15 cellular contexts compared by ENCODE assay signal in genomic region chr7:103141753-103142404, GRCh38. TPM values are rescaled to one million over a fixed set of nuclear protein-coding genes. Genes with fewer than 3 reads are reported as not detected.
DNase-seq lines count a peak whose midpoint lies in the region; ATAC-seq, FAIRE-seq and TF ChIP-seq lines count a peak whose summit lies in the region.
"Had no signal": no experiment of that assay in that cellular context is flagged by ENCODE, and none has a peak within 500 bp of the region (broad histone marks: within the 10 kb centered on the region; RNA-seq: fewer than 3 reads in every experiment).

No MANE protein-coding gene starts in this region.

- DNase-seq in ELF-1 (ENCODE audit: low read depth, low spot score) (peak; percentile 31), NCI-H226 (peak; percentile 80), K562 (ENCODE audit: extremely low read depth in 1 of 4, low spot score in 3 of 4) (no peak), myocyte (ENCODE audit: low read depth) (peak; percentile 27), progenitor cell of endocrine pancreas (ENCODE audit: low spot score, unreplicated experiment) (no peak)
- DNase-seq in NK-92 treated with Interleukin-12 subunit alpha and Interleukin-12 subunit beta, amount 100 ng/mL, for 24 hours (lab: John Stamatoyannopoulos, UW): no peak
- no peak for DNase-seq in activated T-helper 1 cell treated with anti-CD3 and anti-CD28 coated beads, Interleukin-12 subunit alpha, Interleukin-12 subunit beta, Interleukin-2, Interleukin-4 antibody, amounts not matched to agents 30 ng/mL and 10 ng/mL and 1 ng/mL, durations not matched to agents 14 hours and 24 hours and 36 hours (ENCODE audit: low spot score)
- DNase-seq: activated naive CD4-positive, alpha-beta T cell treated with Interleukin-2 at 50 U/mL for 16 hours; DMS 273 treated with DMSO at 0.1 percent for 48 hours; effector memory CD8-positive, alpha-beta T cell; NCI-H1092 treated with DMSO at 0.1 percent for 48 hours; upper lobe of left lung; WERI-Rb-1 had no signal

- TF ChIP-seq EP300 in K562 (IDR thresholded peaks at IDR 0.05; ENCODE audit: low read length): no peak

- CTCF ChIA-PET in K562 (lab: Yijun Ruan, JAX; ENCODE audit: low intra/inter-chr PET ratio): no interaction called here

- no peak overlapping the region for H3K4me3 Mint-ChIP-seq in activated T-helper 1 cell treated with anti-CD3 and anti-CD28 coated beads, Interleukin-12 subunit alpha, Interleukin-12 subunit beta, Interleukin-2, Interleukin-4 antibody, amounts not matched to agents 30 ng/mL and 10 ng/mL and 1 ng/mL, durations not matched to agents 14 hours and 24 hours and 36 hours
- H3K4me3 Mint-ChIP-seq in progenitor cell of endocrine pancreas (ENCODE audit: low read depth): no peak overlapping the region
- H3K4me3 Mint-ChIP-seq: effector memory CD8-positive, alpha-beta T cell had no signal

- H3K27ac Mint-ChIP-seq in activated T-helper 1 cell treated with anti-CD3 and anti-CD28 coated beads, Interleukin-12 subunit alpha, Interleukin-12 subunit beta, Interleukin-2, Interleukin-4 antibody, amounts not matched to agents 30 ng/mL and 10 ng/mL and 1 ng/mL, durations not matched to agents 14 hours and 24 hours and 36 hours: no peak overlapping the region
- no peak overlapping the region for H3K27ac Mint-ChIP-seq in progenitor cell of endocrine pancreas
- H3K27ac Mint-ChIP-seq: effector memory CD8-positive, alpha-beta T cell had no signal

- intact Hi-C loops in K562 (cut with micrococcal nuclease): no loop called here
- intact Hi-C loops in activated T-helper 1 cell treated with anti-CD3 and anti-CD28 coated beads, Interleukin-12 subunit alpha, Interleukin-12 subunit beta, Interleukin-2, Interleukin-4 antibody, amounts not matched to agents 30 ng/mL and 10 ng/mL and 1 ng/mL, durations not matched to agents 14 hours and 24 hours and 36 hours (cut with micrococcal nuclease): no loop called here

- H3K4me3 ChIP-seq in K562: no peak overlapping the region
- H3K4me3 ChIP-seq: cardiac muscle cell, upper lobe of left lung had no signal

- no peaks in the 10 kb centered on the region for H4K20me1 ChIP-seq in K562 (replicated peaks; ENCODE audit: control insufficient read depth, insufficient read depth, low read length)

- TF ChIP-seq CTCF in K562 (IDR thresholded peaks at IDR 0.05 in 2 of 3, conservative IDR thresholded peaks at IDR 0.05 in 1 of 3; ENCODE audit: insufficient read depth in 2 of 3, low read depth in 1 of 3, low read length in 3 of 3) (no peak), progenitor cell of endocrine pancreas (IDR thresholded peaks at IDR 0.05; ENCODE audit: unreplicated experiment) (no peak)

- in situ Hi-C loops in K562 (cut with MboI): no loop called here

- peaks cover 11% of the 10 kb centered on the region for H3K79me2 ChIP-seq in K562 (ENCODE audit: control insufficient read depth, insufficient read depth, low read length)

- H3K9me3 ChIP-seq in K562 (replicated peaks; ENCODE audit: control insufficient read depth, insufficient read depth, low read depth, low read length): no peaks in the 10 kb centered on the region; the same call in 1 of the 2 replicates
- H3K9me3 ChIP-seq: upper lobe of left lung had no signal

- no peak for TF ChIP-seq RAD21 in K562 (CRISPR knock-in tag; conservative IDR thresholded peaks at IDR 0.05 in 1 of 2, IDR thresholded peaks at IDR 0.05 in 1 of 2)

- H3K27me3 Mint-ChIP-seq in activated T-helper 1 cell treated with anti-CD3 and anti-CD28 coated beads, Interleukin-12 subunit alpha, Interleukin-12 subunit beta, Interleukin-2, Interleukin-4 antibody, amounts not matched to agents 30 ng/mL and 10 ng/mL and 1 ng/mL, durations not matched to agents 14 hours and 24 hours and 36 hours (ENCODE audit: insufficient read depth): no peaks in the 10 kb centered on the region
- no peaks in the 10 kb centered on the region for H3K27me3 Mint-ChIP-seq in progenitor cell of endocrine pancreas
- H3K27me3 Mint-ChIP-seq: effector memory CD8-positive, alpha-beta T cell had no signal

- H3K27ac ChIP-seq in K562 (ENCODE audit: extremely low read depth, low read depth, low read length): no peak overlapping the region
- H3K27ac ChIP-seq: cardiac muscle cell, upper lobe of left lung, WERI-Rb-1 had no signal

- no peaks in the 10 kb centered on the region for H3K36me3 ChIP-seq in K562 (ENCODE audit: control insufficient read depth, insufficient read depth, low read length)
- H3K36me3 ChIP-seq: cardiac muscle cell, upper lobe of left lung, WERI-Rb-1 had no signal

- H3K4me1 Mint-ChIP-seq in activated T-helper 1 cell treated with anti-CD3 and anti-CD28 coated beads, Interleukin-12 subunit alpha, Interleukin-12 subunit beta, Interleukin-2, Interleukin-4 antibody, amounts not matched to agents 30 ng/mL and 10 ng/mL and 1 ng/mL, durations not matched to agents 14 hours and 24 hours and 36 hours (ENCODE audit: low read depth): peaks cover 20% of the 10 kb centered on the region
- H3K4me1 Mint-ChIP-seq in progenitor cell of endocrine pancreas (ENCODE audit: low read depth): peaks cover 7% of the 10 kb centered on the region

- peaks cover 3 to 13% of the 10 kb centered on the region in 2 experiments; a peak in 3 of 5 replicates for H3K4me1 ChIP-seq in K562 (replicated peaks in 1 of 2; ENCODE audit: control insufficient read depth in 2 of 2, insufficient read depth in 2 of 2, low read length in 2 of 2)

- FAIRE-seq in K562 (lab: Jason Lieb, UNC): no peak

- no TSS peak for BruUV-seq in K562 (replicated peaks; lab: Mats Ljungman, UMichigan)

- H2AFZ ChIP-seq in K562 (ENCODE audit: low read depth, low read length): no peak overlapping the region

- H3K4me2 ChIP-seq in K562 (ENCODE audit: insufficient read depth, low read length): no peak overlapping the region

- no peaks in the 10 kb centered on the region for H3K9me1 ChIP-seq in K562 (ENCODE audit: control insufficient read depth, insufficient read depth, low read length)

- TF ChIP-seq POLR2A in K562 (conservative IDR thresholded peaks at IDR 0.05): no peak

- no peak overlapping the region for H3K9ac ChIP-seq in K562 (ENCODE audit: insufficient read depth in 1 of 2, low read depth in 2 of 2, low read length in 2 of 2)

- POLR2A ChIA-PET in K562 (lab: Yijun Ruan, JAX): no interaction called here

- ATAC-seq in K562: no peak
- ATAC-seq in HG03442 (IDR thresholded peaks at IDR 0.05; ENCODE audit: unreplicated experiment): no peak
- ATAC-seq: effector memory CD8-positive, alpha-beta T cell had no signal

- H3K9me3 Mint-ChIP-seq in activated T-helper 1 cell treated with anti-CD3 and anti-CD28 coated beads, Interleukin-12 subunit alpha, Interleukin-12 subunit beta, Interleukin-2, Interleukin-4 antibody, amounts not matched to agents 30 ng/mL and 10 ng/mL and 1 ng/mL, durations not matched to agents 14 hours and 24 hours and 36 hours: no peaks in the 10 kb centered on the region
- H3K9me3 Mint-ChIP-seq in progenitor cell of endocrine pancreas (ENCODE audit: low read depth): no peaks in the 10 kb centered on the region
- H3K9me3 Mint-ChIP-seq: effector memory CD8-positive, alpha-beta T cell had no signal

- WGBS in K562 (ENCODE audit: insufficient coverage, low coverage, missing lambda C conversion rate): 94% methylated on average over 7 of the region's 8 CpGs

- peaks cover 16% of the 10 kb centered on the region for H3K36me3 Mint-ChIP-seq in activated T-helper 1 cell treated with anti-CD3 and anti-CD28 coated beads, Interleukin-12 subunit alpha, Interleukin-12 subunit beta, Interleukin-2, Interleukin-4 antibody, amounts not matched to agents 30 ng/mL and 10 ng/mL and 1 ng/mL, durations not matched to agents 14 hours and 24 hours and 36 hours (ENCODE audit: low read depth)
- H3K36me3 Mint-ChIP-seq in progenitor cell of endocrine pancreas (ENCODE audit: insufficient read depth): peaks cover 10% of the 10 kb centered on the region

- H3K27me3 ChIP-seq in K562 (ENCODE audit: control insufficient read depth in 2 of 2, insufficient read depth in 2 of 2, low read length in 2 of 2): no peaks in the 10 kb centered on the region
- H3K27me3 ChIP-seq: cardiac muscle cell, upper lobe of left lung had no signal

TF ChIP-seq in K562, 482 proteins besides CTCF, POLR2A, EP300 and RAD21 (continues in another document):
- no peak for TF ChIP-seq MXD1 (CRISPR knock-in tag; IDR thresholded peaks at IDR 0.05; ENCODE audit: borderline replicate concordance, poor library complexity, severe bottlenecking)

RNA-seq across cellular contexts. Expression of gene NAPEPLD, which starts 7.0 kb away (rescaled TPM):
- 24.9 and 78.6 TPM in 2 replicates for total RNA-seq in K562 (2011; cell fraction: chromatin; rRNA removed; ENCODE audit: low replicate concordance)
- 16.2 and 17.8 TPM in 2 replicates for total RNA-seq in K562 (2011; cell fraction: nucleolus; rRNA removed)
- 32.8 and 53.8 TPM in 2 replicates for total RNA-seq in K562 (2011; cell fraction: nucleoplasm; rRNA removed)
- total RNA-seq in K562 (2014; rRNA removed) (3.2 and 3.7 TPM in 2 replicates), K562 (2014; rRNA removed; fragmentation: Illumina TruSeq; extraction: Trizol) (7.5 and 8.5 TPM in 2 replicates), K562 (2015; rRNA removed; fragmentation: Illumina TruSeq; extraction: Trizol) (6.4 and 7.6 TPM in 2 replicates), K562 (2021) (7.7 and 8.4 TPM in 2 replicates), myocyte (8.6 and 10.0 TPM in 2 replicates), progenitor cell of endocrine pancreas (17.4 and 18.2 TPM in 2 replicates)
- polyA plus RNA-seq in K562 (2011; rRNA removed) (9.9 and 11.0 TPM in 2 replicates), K562 (2014; fragmentation: Illumina TruSeq; extraction: Trizol) (5.9 and 7.1 TPM in 2 replicates), K562 (2014; fragmentation: Nextera tagmentation; extraction: Ambion mirVana) (1 to 10 TPM; 5.7 to 7.7 TPM), K562 (2014; rRNA removed) (5.6 and 6.9 TPM in 2 replicates)
- polyA plus RNA-seq in K562 (2011; cell fraction: cytosol; rRNA removed): 2.3 and 4.9 TPM in 2 replicates
- polyA plus RNA-seq in K562 (2011; cell fraction: nucleus; rRNA removed): 22.0 and 24.8 TPM in 2 replicates
- polyA plus RNA-seq in K562 (2012): 5.8 and 7.7 TPM in 2 replicates
- polyA minus RNA-seq in K562 (2011; rRNA and poly(A)+ RNA removed): 12.4 and 15.3 TPM in 2 replicates
- polyA minus RNA-seq in K562 (2011; cell fraction: cytosol; rRNA and poly(A)+ RNA removed): 2.4 and 5.5 TPM in 2 replicates
- polyA minus RNA-seq in K562 (2011; cell fraction: nucleus; rRNA and poly(A)+ RNA removed): 12.9 and 16.0 TPM in 2 replicates
- polyA plus RNA-seq in myocyte (2012): 6.6 TPM
- 7.8 and 8.1 TPM in 2 replicates for total RNA-seq in activated T-helper 1 cell treated with anti-CD3 and anti-CD28 coated beads, Interleukin-12 subunit alpha, Interleukin-12 subunit beta, Interleukin-2, Interleukin-4 antibody, amounts not matched to agents 30 ng/mL and 10 ng/mL and 1 ng/mL, durations not matched to agents 14 hours and 24 hours and 36 hours

Comparison
In these comparisons a context has a peak if more than half of its experiments do, and no peak if none do; other contexts are left out.
1. DNase-seq: peak in ELF-1 (single experiment), NCI-H226 (single experiment) and myocyte (single experiment); none in K562 (0 of 4), NK-92 treated with Interleukin-12 subunit alpha and Interleukin-12 subunit beta, amount 100 ng/mL, for 24 hours (single experiment), activated T-helper 1 cell treated with anti-CD3 and anti-CD28 coated beads, Interleukin-12 subunit alpha, Interleukin-12 subunit beta, Interleukin-2, Interleukin-4 antibody, amounts not matched to agents 30 ng/mL and 10 ng/mL and 1 ng/mL, durations not matched to agents 14 hours and 24 hours and 36 hours (single experiment) and progenitor cell of endocrine pancreas (single experiment).